1 cellular context compared by ENCODE assay signal in genomic region chr5:139503036-139503817, GRCh38.
TF ChIP-seq lines count a peak whose summit lies in the region.
"Not testable (repeated sequence)": the region's sequence is repeated elsewhere in the genome, so short reads cannot be mapped to it uniquely, and the experiment has no call there.

No MANE protein-coding gene starts in this region.

TF ChIP-seq in K562, 482 proteins besides CTCF, POLR2A, EP300 and RAD21 (continued from another document):
- peak; percentile 34; the same call in 1 of the 2 replicates for TF ChIP-seq ETV1 (tag; conservative IDR thresholded peaks at IDR 0.05; ENCODE audit: low read depth)
- TF ChIP-seq PBX2 (CRISPR knock-in tag; IDR thresholded peaks at IDR 0.05; ENCODE audit: low read depth); JUN (IDR thresholded peaks at IDR 0.05; ENCODE audit: borderline replicate concordance, low read depth, low read length): not testable (repeated sequence)
- peak; percentile 36; the same call in 1 of the 2 replicates for TF ChIP-seq PBX2 (tag; conservative IDR thresholded peaks at IDR 0.05; ENCODE audit: low read depth)
- TF ChIP-seq TGIF2 (CRISPR knock-in tag; IDR thresholded peaks at IDR 0.05), result peak; percentile 69; the same call in 1 of the 2 replicates
- TF ChIP-seq HDAC1 (IDR thresholded peaks at IDR 0.05), result 0 out of 4 replicates have a peak, but pooled peaks of 1 of the 2 experiments have one; percentile 23
- TF ChIP-seq GABPB1 (CRISPR knock-in tag; IDR thresholded peaks at IDR 0.05), result peak; percentile 25; the same call in 1 of the 2 replicates
- peak; percentile 42; the same call in 1 of the 2 replicates for TF ChIP-seq PHF8 (IDR thresholded peaks at IDR 0.05; ENCODE audit: borderline replicate concordance, low read length)
- TF ChIP-seq, protein P1, sequence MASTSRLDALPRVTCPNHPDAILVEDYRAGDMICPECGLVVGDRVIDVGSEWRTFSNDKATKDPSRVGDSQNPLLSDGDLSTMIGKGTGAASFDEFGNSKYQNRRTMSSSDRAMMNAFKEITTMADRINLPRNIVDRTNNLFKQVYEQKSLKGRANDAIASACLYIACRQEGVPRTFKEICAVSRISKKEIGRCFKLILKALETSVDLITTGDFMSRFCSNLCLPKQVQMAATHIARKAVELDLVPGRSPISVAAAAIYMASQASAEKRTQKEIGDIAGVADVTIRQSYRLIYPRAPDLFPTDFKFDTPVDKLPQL (IDR thresholded peaks at IDR 0.05; ENCODE audit: extremely low read depth, insufficient read length), result peak; percentile 25
- TF ChIP-seq TAF9B (IDR thresholded peaks at IDR 0.05; ENCODE audit: partially characterized antibody), result peak; percentile 64
- 0 out of 2 replicates have a peak, but pooled peaks have one; percentile 82 for TF ChIP-seq JUN (CRISPR knock-in tag; IDR thresholded peaks at IDR 0.05; ENCODE audit: borderline replicate concordance)
